ENCODE assay signal across 10 cellular contexts in the genomic region with DNA sequence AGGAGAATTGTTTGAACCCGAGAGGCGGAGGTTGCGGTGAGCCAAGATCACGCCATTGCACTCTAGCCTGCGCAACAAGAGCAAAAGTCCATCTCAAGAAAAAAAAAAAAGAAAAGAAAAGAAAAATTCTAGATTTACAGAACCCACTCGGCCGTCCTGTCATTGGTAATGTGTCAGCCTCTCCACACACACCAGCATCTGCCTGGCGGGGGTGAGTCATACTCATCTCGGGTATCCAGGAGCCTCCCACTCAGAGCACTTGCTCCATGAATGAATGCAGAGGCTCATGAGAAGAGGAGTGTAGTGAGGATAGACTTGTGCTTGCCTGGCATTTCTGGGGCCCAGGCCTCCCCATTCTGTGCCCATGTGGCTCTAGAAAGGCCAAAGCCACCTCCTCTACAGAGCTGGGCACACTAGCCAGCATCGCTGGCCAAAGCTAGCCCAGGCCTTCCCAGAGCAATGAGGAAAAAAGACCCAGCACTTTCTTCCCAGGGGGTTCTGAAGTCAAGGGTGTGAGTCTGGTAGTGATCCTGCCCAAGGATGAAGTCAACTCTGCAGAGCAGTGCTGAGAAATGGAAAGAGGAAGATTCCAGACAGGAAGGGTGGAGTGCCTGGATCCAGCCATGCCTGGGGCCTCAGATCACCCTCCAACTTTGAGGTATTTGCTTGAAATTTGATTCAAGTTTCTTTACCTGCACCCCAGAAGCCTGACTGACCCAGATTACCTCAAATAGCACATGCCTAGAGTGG. TPM values are rescaled to one million over a fixed set of nuclear protein-coding genes. Genes with fewer than 3 reads are reported as not detected.
A peak's percentile ranks its signal among the peaks of the same experiment; 100 is the strongest.
DNase-seq lines count a peak whose midpoint lies in the region; ATAC-seq and TF ChIP-seq lines count a peak whose summit lies in the region.
"Had no signal": no experiment of that assay in that cellular context is flagged by ENCODE, and none has a peak within 500 bp of the region (broad histone marks: within the 10 kb centered on the region; RNA-seq: fewer than 3 reads in every experiment).

No MANE protein-coding gene starts in this region.

- H3K4me1 Mint-ChIP-seq in endothelial cell (ENCODE audit: unreplicated experiment) = peaks cover 22% of the 10 kb centered on the region
- peaks cover 7% of the 10 kb centered on the region for H3K4me1 Mint-ChIP-seq in endodermal cell

- H3K79me2 ChIP-seq in GM23248 (ENCODE audit: insufficient read depth) = 0 out of 2 replicates have a peak, but pooled peaks cover under 1% of the 10 kb centered on the region

- H3K9me3 ChIP-seq in GM23248 (ENCODE audit: low read depth) = no peaks in the 10 kb centered on the region
- peaks cover 13% of the 10 kb centered on the region for H3K9me3 ChIP-seq in endodermal cell (ENCODE audit: control insufficient read depth, low read length)

- CTCF ChIA-PET in GM10248 (lab: Yijun Ruan, JAX) = no interaction called here

- H3K27me3 Mint-ChIP-seq in endothelial cell (ENCODE audit: unreplicated experiment) = no peaks in the 10 kb centered on the region
- no peaks in the 10 kb centered on the region for H3K27me3 Mint-ChIP-seq in endodermal cell (ENCODE audit: insufficient read depth)
- H3K27me3 Mint-ChIP-seq: IgD-negative memory B cell had no signal

- H3K27ac Mint-ChIP-seq in endothelial cell (ENCODE audit: unreplicated experiment) (no peak overlapping the region), endodermal cell (no peak overlapping the region)

- 38 to 39% methylated on average over 10 of the region's 10 CpGs for WGBS in GM23248 (ENCODE audit: low coverage in 1 of 2, low lambda C conversion rate in 2 of 2, missing lambda C conversion rate in 2 of 2), 2 experiments
- 91 to 95% methylated on average over 9 to 10 of the region's 10 CpGs for WGBS in endodermal cell (ENCODE audit: insufficient coverage in 1 of 2, insufficient read length in 1 of 2), 2 experiments

- no peak overlapping the region for H2AFZ ChIP-seq in GM23248

- H3K9ac ChIP-seq in GM23248 (no peak overlapping the region), endodermal cell (ENCODE audit: extremely low read depth, low read length, poor library complexity, severe bottlenecking) (no peak overlapping the region)

- H3K27me3 ChIP-seq in GM23248 (replicated peaks; ENCODE audit: insufficient read depth) (no peaks in the 10 kb centered on the region), dorsolateral prefrontal cortex (no peaks in the 10 kb centered on the region), endodermal cell (ENCODE audit: control insufficient read depth, insufficient read depth, low read length, poor library complexity, severe bottlenecking) (no peaks in the 10 kb centered on the region)

- H3K27ac ChIP-seq in GM23248 = peak overlapping the region; percentile 56
- no peak overlapping the region for H3K27ac ChIP-seq in dorsolateral prefrontal cortex
- no peak overlapping the region for H3K27ac ChIP-seq in endodermal cell (ENCODE audit: low read depth, low read length)
- H3K27ac ChIP-seq: WERI-Rb-1 had no signal

- intact Hi-C loops in dorsolateral prefrontal cortex (cut with DNase I) = no loop called here

- POLR2A ChIA-PET in GM10248 (lab: Yijun Ruan, JAX) = no interaction called here

- in situ Hi-C loops in GM23248 (cut with MboI) = no loop called here

- ATAC-seq in omental fat pad (ENCODE audit: low FRiP score) (peak; percentile 89), GM21619 (IDR thresholded peaks at IDR 0.05; ENCODE audit: unreplicated experiment) (no peak)

- H3K36me3 ChIP-seq in GM23248 (ENCODE audit: low read depth) = no peaks in the 10 kb centered on the region
- H3K36me3 ChIP-seq in endodermal cell (ENCODE audit: control insufficient read depth, insufficient read depth, low read length) = no peaks in the 10 kb centered on the region
- H3K36me3 ChIP-seq: WERI-Rb-1 had no signal

- no peaks in the 10 kb centered on the region for H3K9me3 Mint-ChIP-seq in endothelial cell (ENCODE audit: unreplicated experiment)
- H3K9me3 Mint-ChIP-seq in endodermal cell = peaks cover 5% of the 10 kb centered on the region
- H3K9me3 Mint-ChIP-seq: IgD-negative memory B cell had no signal

- peak; percentile 97 for DNase-seq in GM23248
- peak; percentile 86 for DNase-seq in NCI-H226
- DNase-seq in dorsolateral prefrontal cortex = peak in 9 of 10 donors; percentile 5 to 90 (median 78)
- DNase-seq in omental fat pad (ENCODE audit: low spot score) = peak; percentile 33
- no peak for DNase-seq in endothelial cell (ENCODE audit: low spot score)
- no peak for DNase-seq in endodermal cell
- no peak for DNase-seq in GM10248 (ENCODE audit: extremely low spot score)
- DNase-seq: WERI-Rb-1 had no signal

- no peaks in the 10 kb centered on the region for H3K9me2 ChIP-seq in GM23248 (ENCODE audit: insufficient read depth)

- H3K4me3 ChIP-seq in GM23248 (no peak overlapping the region), dorsolateral prefrontal cortex (no peak overlapping the region), endodermal cell (ENCODE audit: low read length) (no peak overlapping the region)

- H3K4me3 Mint-ChIP-seq in endothelial cell (ENCODE audit: unreplicated experiment) (no peak overlapping the region), endodermal cell (no peak overlapping the region)
- H3K4me3 Mint-ChIP-seq: IgD-negative memory B cell had no signal

- H3K36me3 Mint-ChIP-seq in endothelial cell (ENCODE audit: low read depth, unreplicated experiment) (peaks cover 7% of the 10 kb centered on the region), endodermal cell (ENCODE audit: low read depth) (peaks cover 4% of the 10 kb centered on the region)

- peaks cover 32% of the 10 kb centered on the region for H3K4me1 ChIP-seq in GM23248 (ENCODE audit: insufficient read depth)
- H3K4me1 ChIP-seq in endodermal cell (ENCODE audit: control insufficient read depth, insufficient read depth, low read length) = no peaks in the 10 kb centered on the region

- no peak for TF ChIP-seq CTCF in dorsolateral prefrontal cortex (IDR thresholded peaks at IDR 0.05 in 54 of 56, conservative IDR thresholded peaks at IDR 0.05 in 2 of 56; ENCODE audit: low read depth in 1 of 56, partially characterized antibody in 56 of 56)
- TF ChIP-seq CTCF in omental fat pad (IDR thresholded peaks at IDR 0.05) = no peak
- no peak for TF ChIP-seq CTCF in endothelial cell (IDR thresholded peaks at IDR 0.05; ENCODE audit: unreplicated experiment)
- no peak for TF ChIP-seq CTCF in endodermal cell (conservative IDR thresholded peaks at IDR 0.05)
- TF ChIP-seq CTCF in GM10248 (IDR thresholded peaks at IDR 0.05; ENCODE audit: control extremely low read depth, extremely low read depth, low read depth, missing control alignments) = no peak

- no peaks in the 10 kb centered on the region for H4K20me1 ChIP-seq in GM23248 (ENCODE audit: insufficient read depth)

- peaks cover 35% of the 10 kb centered on the region for H3F3A ChIP-seq in GM23248 (ENCODE audit: insufficient read depth)

- peak overlapping the region; percentile 59 for H3K4me2 ChIP-seq in GM23248 (ENCODE audit: unreplicated experiment)

RNA-seq across cellular contexts. Expression of gene KLC1, which starts 31.2 kb away (rescaled TPM):
- total RNA-seq in GM23248 (2014; rRNA removed; shearing (Covaris generic)) = 339 and 410 TPM in 2 replicates
- polyA plus RNA-seq in GM23248 (2016; fragmentation: Nextera tagmentation; extraction: Ambion mirVana) = 177 and 184 TPM in 2 replicates
- total RNA-seq in dorsolateral prefrontal cortex = 100 to 1,000 TPM; 362 to 692 (median 542) TPM
- 100 to 1,000 TPM; 195 to 349 (median 289) TPM for total RNA-seq in omental fat pad
- total RNA-seq in endothelial cell (ENCODE audit: unreplicated experiment) = 220 TPM
- total RNA-seq in endodermal cell = 100 to 1,000 TPM; 170 to 178 TPM
- polyA plus RNA-seq in endodermal cell (2013, experiment 1 of 2) = 204 TPM
- 188 TPM for polyA plus RNA-seq in endodermal cell (2013, experiment 2 of 2)

RNA-seq across cellular contexts. Expression of gene COA8, which starts 35.0 kb away (rescaled TPM):
- total RNA-seq in GM23248 (2014; rRNA removed; shearing (Covaris generic)) = 28.9 and 45.8 TPM in 2 replicates
- 96.3 and 108 TPM in 2 replicates for polyA plus RNA-seq in GM23248 (2016; fragmentation: Nextera tagmentation; extraction: Ambion mirVana)
- total RNA-seq in dorsolateral prefrontal cortex (10 to 100 TPM; 21.7 to 47.0 (median 35.6) TPM), omental fat pad (10 to 100 TPM; 15.3 to 61.5 (median 27.5) TPM), endothelial cell (ENCODE audit: unreplicated experiment) (45.2 TPM), endodermal cell (10 to 100 TPM; 30.1 to 39.8 TPM)
- 34.9 TPM for polyA plus RNA-seq in endodermal cell (2013, experiment 1 of 2)
- polyA plus RNA-seq in endodermal cell (2013, experiment 2 of 2) = 38.8 TPM

RNA-seq across cellular contexts. Expression of gene BAG5, which starts 35.3 kb away (rescaled TPM):
- total RNA-seq in GM23248 (2014; rRNA removed; shearing (Covaris generic)) = 23.9 and 25.8 TPM in 2 replicates
- polyA plus RNA-seq in GM23248 (2016; fragmentation: Nextera tagmentation; extraction: Ambion mirVana) = 28.6 and 29.1 TPM in 2 replicates
- 10 to 100 TPM; 25.3 to 45.6 (median 35.3) TPM for total RNA-seq in dorsolateral prefrontal cortex
- 10 to 100 TPM; 29.2 to 51.2 (median 42.9) TPM for total RNA-seq in omental fat pad
- 39.9 TPM for total RNA-seq in endothelial cell (ENCODE audit: unreplicated experiment)
- total RNA-seq in endodermal cell = 10 to 100 TPM; 27.6 to 28.1 TPM
- polyA plus RNA-seq in endodermal cell (2013, experiment 1 of 2) = 20.2 TPM
- 20.5 TPM for polyA plus RNA-seq in endodermal cell (2013, experiment 2 of 2)

Comparison
In these comparisons a context has a peak if more than half of its experiments do, and no peak if none do; other contexts are left out.
1. DNase-seq: peak in GM23248 (single experiment), NCI-H226 (single experiment), dorsolateral prefrontal cortex (9 of 10) and omental fat pad (single experiment); none in endothelial cell (single experiment), endodermal cell (single experiment) and GM10248 (single experiment).